Comparison of ENCODE assay signal across 8 cellular contexts in genomic region chr15:55992769-55993110, GRCh38. TPM values are rescaled to one million over a fixed set of nuclear protein-coding genes. Genes with fewer than 3 reads are reported as not detected.
A peak's percentile ranks its signal among the peaks of the same experiment; 100 is the strongest.
DNase-seq lines count a peak whose midpoint lies in the region; ATAC-seq and TF ChIP-seq lines count a peak whose summit lies in the region.

No MANE protein-coding gene starts in this region.

- no peak for ATAC-seq in effector memory CD8-positive, alpha-beta T cell (replicated peaks)
- ATAC-seq in GM21367 (IDR thresholded peaks at IDR 0.05; ENCODE audit: unreplicated experiment), result no peak

- H3K27ac Mint-ChIP-seq in effector memory CD8-positive, alpha-beta T cell, result peak overlapping the region in 1 of 2 donors; percentile 35
- H3K27ac Mint-ChIP-seq in nephron progenitor cell, result peak overlapping the region; percentile 86

- no peaks in the 10 kb centered on the region for H3K4me1 ChIP-seq in MM.1S (ENCODE audit: low read length)

- no peak overlapping the region for H3K27ac ChIP-seq in MM.1S (ENCODE audit: low read length)

- H3K27me3 Mint-ChIP-seq in effector memory CD8-positive, alpha-beta T cell, result no peaks in the 10 kb centered on the region
- peaks cover 8% of the 10 kb centered on the region for H3K27me3 Mint-ChIP-seq in nephron progenitor cell (ENCODE audit: low read depth, poor library complexity)

- no peaks in the 10 kb centered on the region for H3K79me2 ChIP-seq in MM.1S (ENCODE audit: low read length)

- H3K4me3 Mint-ChIP-seq in effector memory CD8-positive, alpha-beta T cell, result peak overlapping the region; percentile 85 to 89
- peak overlapping the region; percentile 95 for H3K4me3 Mint-ChIP-seq in nephron progenitor cell

- CTCF ChIA-PET in BJ (lab: Yijun Ruan, JAX), result interaction anchor here (0.6 to 1.8 kb wide), 7 partner anchors 26 to 204 kb away, joined by 3 to 10 read pairs (median 4); no protein-coding TSS in a partner anchor

- peak overlapping the region; percentile 72 for H3K4me2 ChIP-seq in MM.1S (ENCODE audit: low read depth, low read length)

- peak overlapping the region; percentile 57; the same call in 1 of the 2 replicates for H3K9ac ChIP-seq in MM.1S (ENCODE audit: low read length)

- H3K4me3 ChIP-seq in BJ (ENCODE audit: low read depth, low read length) (peak overlapping the region; percentile 83), MM.1S (ENCODE audit: low read length) (peak overlapping the region; percentile 85)

- POLR2A ChIA-PET in BJ (lab: Charles Lee), result no interaction called here

- no peaks in the 10 kb centered on the region for H3K36me3 Mint-ChIP-seq in effector memory CD8-positive, alpha-beta T cell (ENCODE audit: insufficient read depth)
- H3K36me3 Mint-ChIP-seq in nephron progenitor cell (ENCODE audit: low read depth), result peaks cover 12% of the 10 kb centered on the region

- no peaks in the 10 kb centered on the region for H3F3A ChIP-seq in MM.1S (ENCODE audit: insufficient read depth, low read length)

- TF ChIP-seq CTCF in BJ (IDR thresholded peaks at IDR 0.05; ENCODE audit: insufficient read depth, low read depth, low read length) (no peak), MM.1S (IDR thresholded peaks at IDR 0.05; ENCODE audit: low read length) (no peak), nephron progenitor cell (IDR thresholded peaks at IDR 0.05) (no peak)

- no peaks in the 10 kb centered on the region for H3K9me3 ChIP-seq in MM.1S (replicated peaks; ENCODE audit: insufficient read depth, low read length)

- peak overlapping the region; percentile 97 for H2AFZ ChIP-seq in MM.1S (ENCODE audit: low read length)

- H3K9me3 Mint-ChIP-seq in effector memory CD8-positive, alpha-beta T cell, result no peaks in the 10 kb centered on the region
- peaks cover 9% of the 10 kb centered on the region for H3K9me3 Mint-ChIP-seq in nephron progenitor cell

- H3K27me3 ChIP-seq in BJ (ENCODE audit: control insufficient read depth, insufficient read depth, low read length) (no peaks in the 10 kb centered on the region), MM.1S (replicated peaks; ENCODE audit: insufficient read depth, low read length) (no peaks in the 10 kb centered on the region)

- no peak for DNase-seq in BJ (ENCODE audit: low read depth)
- DNase-seq in MM.1S, result no peak
- no peak for DNase-seq in effector memory CD8-positive, alpha-beta T cell
- no peak for DNase-seq in nephron progenitor cell
- no peak for DNase-seq in NCI-H1092 (lab: John Stamatoyannopoulos, UW)
- DNase-seq in dermis blood vessel endothelial cell, result no peak
- DNase-seq in SK-N-DZ (ENCODE audit: low spot score), result no peak

- no peaks in the 10 kb centered on the region for H3K9me2 ChIP-seq in MM.1S (replicated peaks; ENCODE audit: insufficient read depth, low read length)

- peaks cover 5 to 13% of the 10 kb centered on the region in 2 donors for H3K4me1 Mint-ChIP-seq in effector memory CD8-positive, alpha-beta T cell (ENCODE audit: low read depth in 2 of 2)
- peaks cover 49% of the 10 kb centered on the region for H3K4me1 Mint-ChIP-seq in nephron progenitor cell

- H3K36me3 ChIP-seq in BJ (ENCODE audit: control insufficient read depth, insufficient read depth, low read length) (no peaks in the 10 kb centered on the region; the same call in 1 of the 2 replicates), MM.1S (replicated peaks; ENCODE audit: insufficient read depth, low read length) (no peaks in the 10 kb centered on the region)

- H4K20me1 ChIP-seq in MM.1S (ENCODE audit: insufficient read depth, low read length), result no peaks in the 10 kb centered on the region

RNA-seq across cellular contexts. Expression of gene NEDD4, which starts 0.7 kb away (rescaled TPM):
- polyA plus RNA-seq in BJ (2011; rRNA removed), result 13.3 and 24.0 TPM in 2 replicates
- 15.8 and 18.6 TPM in 2 replicates for polyA minus RNA-seq in BJ (2011; rRNA and poly(A)+ RNA removed)
- total RNA-seq in dermis blood vessel endothelial cell, result 47.1 and 55.0 TPM in 2 replicates
- 5.7 and 6.5 TPM in 2 replicates for polyA plus RNA-seq in SK-N-DZ (2014; cell fraction: cytosol; rRNA removed)
- 6.2 and 6.8 TPM in 2 replicates for polyA plus RNA-seq in SK-N-DZ (2014; cell fraction: nucleus; rRNA removed)
